In genomic region chr13:59449750-59450149, GRCh38 we compare ENCODE assay signal across 1 cellular context.
TF ChIP-seq lines count a peak whose summit lies in the region.

No MANE protein-coding gene starts in this region.

TF ChIP-seq in H1, 55 proteins besides CTCF, POLR2A, EP300 and RAD21:
- TF ChIP-seq BACH1 (IDR thresholded peaks at IDR 0.05; ENCODE audit: low read length) (no peak), CHD7 (IDR thresholded peaks at IDR 0.05; ENCODE audit: insufficient replicate concordance, low read length) (no peak), NANOG (IDR thresholded peaks at IDR 0.05; ENCODE audit: insufficient read depth, low read depth, low read length, poor library complexity, severe bottlenecking) (no peak), KDM5A (IDR thresholded peaks at IDR 0.05; ENCODE audit: low read length) (no peak)
